In genomic region chr2:235160281-235160805, GRCh38 we compare ENCODE assay signal across 19 cellular contexts.
DNase-seq lines count a peak whose midpoint lies in the region; ATAC-seq, FAIRE-seq and TF ChIP-seq lines count a peak whose summit lies in the region.
"Had no signal": no experiment of that assay in that cellular context is flagged by ENCODE, and none has a peak within 500 bp of the region (broad histone marks: within the 10 kb centered on the region; RNA-seq: fewer than 3 reads in every experiment).

No MANE protein-coding gene starts in this region.

- H3K79me2 ChIP-seq in mammary epithelial cell (ENCODE audit: insufficient read depth, low read length) = no peaks in the 10 kb centered on the region

- no peak overlapping the region for H3K4me3 ChIP-seq in fibroblast of the aortic adventitia (ENCODE audit: low read depth, low read length)
- H3K4me3 ChIP-seq in mammary epithelial cell (replicated peaks in 1 of 3; ENCODE audit: insufficient read depth in 1 of 3, low read depth in 2 of 3, low read length in 3 of 3) = no peak overlapping the region
- H3K4me3 ChIP-seq in pancreas = no peak overlapping the region
- H3K4me3 ChIP-seq: PC-9, SJSA1 had no signal

- CTCF ChIA-PET in mammary epithelial cell (lab: Charles Lee; ENCODE audit: low non-redundant PET) = no interaction called here

- H3K27ac ChIP-seq in mammary epithelial cell (ENCODE audit: insufficient read depth, low read depth, low read length) (no peak overlapping the region), pancreas (no peak overlapping the region)
- H3K27ac ChIP-seq: KMS-11, PC-9, SJSA1 had no signal

- dilution Hi-C loops in mammary epithelial cell (cut with HindIII; ENCODE audit: low sequenced_read_pairs) = no loop called here

- H3K9me3 ChIP-seq in mammary epithelial cell (replicated peaks; ENCODE audit: insufficient read depth, low read length) = no peaks in the 10 kb centered on the region
- H3K9me3 ChIP-seq in pancreas = no peaks in the 10 kb centered on the region

- BruUV-seq in mammary epithelial cell (replicated peaks; lab: Mats Ljungman, UMichigan) = no TSS peak

- ATAC-seq in GM19452 (IDR thresholded peaks at IDR 0.05; ENCODE audit: unreplicated experiment) = no peak
- no peak for ATAC-seq in pancreas
- no peak for ATAC-seq in left ventricle myocardium superior

- no peak for TF ChIP-seq CTCF in fibroblast of the aortic adventitia (IDR thresholded peaks at IDR 0.05; ENCODE audit: insufficient read depth, low read length)
- no peak for TF ChIP-seq CTCF in mammary epithelial cell (conservative IDR thresholded peaks at IDR 0.05 in 1 of 2, IDR thresholded peaks at IDR 0.05 in 1 of 2; ENCODE audit: extremely low read depth in 1 of 2, insufficient read depth in 1 of 2, low read depth in 1 of 2, low read length in 2 of 2)
- no peak for TF ChIP-seq CTCF in pancreas (IDR thresholded peaks at IDR 0.05)

- H3K27me3 ChIP-seq in mammary epithelial cell (ENCODE audit: insufficient read depth, low read length) (peaks cover 4% of the 10 kb centered on the region), pancreas (no peaks in the 10 kb centered on the region)
- H3K27me3 ChIP-seq: SJSA1 had no signal

- FAIRE-seq in pancreas (lab: Jason Lieb, UNC) = no peak

- in situ Hi-C loops in mammary epithelial cell (cut with MboI; ENCODE audit: low sequenced_read_pairs in 2 of 2) = no loop called here

- WGBS in mammary epithelial cell (ENCODE audit: low coverage, missing lambda C conversion rate) = 61% methylated on average over 6 of the region's 7 CpGs
- 71 to 85% methylated on average over 7 of the region's 7 CpGs for WGBS in pancreas, 2 donors

- H2AFZ ChIP-seq in mammary epithelial cell (ENCODE audit: low read depth, low read length) = no peak overlapping the region
- H2AFZ ChIP-seq: PC-9 had no signal

- peak; percentile 47 for DNase-seq in AG08395 (ENCODE audit: low spot score)
- peak; percentile 67 for DNase-seq in GM03348 (ENCODE audit: low spot score)
- peak; percentile 40 for DNase-seq in NCI-H82 treated with DMSO at 0.1 percent for 48 hours (lab: John Stamatoyannopoulos, UW; ENCODE audit: unreplicated experiment)
- peak; percentile 7 for DNase-seq in fibroblast of the aortic adventitia (ENCODE audit: low read depth)
- no peak for DNase-seq in mammary epithelial cell
- no peak for DNase-seq in pancreas
- no peak for DNase-seq in left ventricle myocardium superior
- DNase-seq: C1 segment of cervical spinal cord; CD8-positive, alpha-beta memory T cell; H9; MV-4-11; NCI-H187; NCI-H2107; NCI-H510A; NCI-H774; PC-9 had no signal

- H3K4me1 ChIP-seq in mammary epithelial cell (ENCODE audit: insufficient read depth, low read length) (no peaks in the 10 kb centered on the region), pancreas (no peaks in the 10 kb centered on the region)
- H3K4me1 ChIP-seq: SJSA1 had no signal

- intact Hi-C loops in mammary epithelial cell (cut with micrococcal nuclease) (no loop called here), pancreas (cut with DNase I) (no loop called here), left ventricle myocardium superior (cut with micrococcal nuclease) (no loop called here)

- no peaks in the 10 kb centered on the region for H4K20me1 ChIP-seq in mammary epithelial cell (ENCODE audit: insufficient read depth, low read length)

- H3K9ac ChIP-seq in mammary epithelial cell (ENCODE audit: insufficient read depth, low read length) = no peak overlapping the region
- H3K9ac ChIP-seq: KMS-11 had no signal

- no peak overlapping the region for H3K4me2 ChIP-seq in mammary epithelial cell (ENCODE audit: insufficient read depth, low read depth, low read length)
- H3K4me2 ChIP-seq: KMS-11, PC-9 had no signal

- H3K36me3 ChIP-seq in mammary epithelial cell (ENCODE audit: insufficient read depth, low read length) = no peaks in the 10 kb centered on the region
- no peaks in the 10 kb centered on the region for H3K36me3 ChIP-seq in pancreas
- H3K36me3 ChIP-seq: SJSA1 had no signal

Comparison
In these comparisons a context has a peak if more than half of its experiments do, and no peak if none do; other contexts are left out.
1. DNase-seq: peak in AG08395 (single experiment), GM03348 (single experiment), NCI-H82 treated with DMSO at 0.1 percent for 48 hours (single experiment) and fibroblast of the aortic adventitia (single experiment); none in mammary epithelial cell (single experiment), pancreas (0 of 6) and left ventricle myocardium superior (single experiment).